12 cellular contexts compared by ENCODE assay signal in genomic region chr3:113534365-113534764, GRCh38. TPM values are rescaled to one million over a fixed set of nuclear protein-coding genes. Genes with fewer than 3 reads are reported as not detected.
A peak's percentile ranks its signal among the peaks of the same experiment; 100 is the strongest.
DNase-seq lines count a peak whose midpoint lies in the region; ATAC-seq and TF ChIP-seq lines count a peak whose summit lies in the region.
"Had no signal": no experiment of that assay in that cellular context is flagged by ENCODE, and none has a peak within 500 bp of the region (broad histone marks: within the 10 kb centered on the region; RNA-seq: fewer than 3 reads in every experiment).

No MANE protein-coding gene starts in this region.

- DNase-seq in DMS 273 (lab: John Stamatoyannopoulos, UW; ENCODE audit: unreplicated experiment) (peak; percentile 47), DMS 273 treated with DMSO at 0.1 percent for 48 hours (lab: John Stamatoyannopoulos, UW) (no peak), GM23338 (ENCODE audit: low spot score) (no peak)
- DNase-seq in activated T-helper 2 cell treated with anti-CD3 and anti-CD28 coated beads, Interferon-gamma antibody, Interleukin-2, Interleukin-4, amounts not matched to agents 10 μg/mL and 5 μg/mL and 100 μg/mL, durations not matched to agents 14 hours and 24 hours and 36 hours (ENCODE audit: low spot score), result no peak
- DNase-seq: kidney glomerular epithelial cell, NCI-H1694 had no signal

- no peaks in the 10 kb centered on the region for H3K9me2 ChIP-seq in GM23338 (ENCODE audit: insufficient read depth)

- H3K36me3 Mint-ChIP-seq in GM23338 (ENCODE audit: low read depth), result no peaks in the 10 kb centered on the region
- peaks cover 19% of the 10 kb centered on the region for H3K36me3 Mint-ChIP-seq in activated T-helper 2 cell treated with anti-CD3 and anti-CD28 coated beads, Interferon-gamma antibody, Interleukin-2, Interleukin-4, amounts not matched to agents 10 μg/mL and 5 μg/mL and 100 μg/mL, durations not matched to agents 14 hours and 24 hours and 36 hours (ENCODE audit: low read depth)

- no peak overlapping the region for H3K27ac Mint-ChIP-seq in GM23338
- no peak overlapping the region for H3K27ac Mint-ChIP-seq in activated T-helper 2 cell treated with anti-CD3 and anti-CD28 coated beads, Interferon-gamma antibody, Interleukin-2, Interleukin-4, amounts not matched to agents 10 μg/mL and 5 μg/mL and 100 μg/mL, durations not matched to agents 14 hours and 24 hours and 36 hours

- H3K4me3 ChIP-seq in GM23338 (no peak overlapping the region), mucosa of rectum (ENCODE audit: low read length in 2 of 2) (peak overlapping the region; percentile 64 to 95)

- H3K27ac ChIP-seq in GM23338 (ENCODE audit: low read depth) (no peak overlapping the region), mucosa of rectum (ENCODE audit: low read depth in 2 of 2, low read length in 2 of 2) (peak overlapping the region in 1 of 2 donors; percentile 86)
- H3K27ac ChIP-seq: 22Rv1, HL-60 had no signal

- H4K20me1 ChIP-seq in GM23338 (replicated peaks; ENCODE audit: insufficient read depth), result no peaks in the 10 kb centered on the region

- H2AFZ ChIP-seq in GM23338, result no peak overlapping the region

- H3K9me3 ChIP-seq in mucosa of rectum (ENCODE audit: control insufficient read depth in 2 of 2, low read length in 2 of 2), result no peaks in the 10 kb centered on the region

- peaks cover 65% of the 10 kb centered on the region for H3K27me3 ChIP-seq in GM23338 (ENCODE audit: insufficient read depth)
- no peaks in the 10 kb centered on the region for H3K27me3 ChIP-seq in mucosa of rectum (ENCODE audit: control insufficient read depth in 2 of 2, insufficient read depth in 2 of 2, low read length in 2 of 2)

- H3K27me3 Mint-ChIP-seq in GM23338 (ENCODE audit: insufficient read depth, low read depth, poor library complexity), result peaks cover 46% of the 10 kb centered on the region
- peaks cover 7% of the 10 kb centered on the region for H3K27me3 Mint-ChIP-seq in activated T-helper 2 cell treated with anti-CD3 and anti-CD28 coated beads, Interferon-gamma antibody, Interleukin-2, Interleukin-4, amounts not matched to agents 10 μg/mL and 5 μg/mL and 100 μg/mL, durations not matched to agents 14 hours and 24 hours and 36 hours (ENCODE audit: low read depth)

- H3K4me1 ChIP-seq in GM23338 (ENCODE audit: insufficient read depth) (peaks cover 7% of the 10 kb centered on the region; the same call in 1 of the 2 replicates), mucosa of rectum (ENCODE audit: control insufficient read depth in 2 of 2, insufficient read depth in 2 of 2, low read length in 2 of 2) (peaks cover 30 to 36% of the 10 kb centered on the region in 2 donors)

- no peaks in the 10 kb centered on the region for H3K79me2 ChIP-seq in GM23338 (replicated peaks; ENCODE audit: insufficient read depth)

- intact Hi-C loops in activated T-helper 2 cell treated with anti-CD3 and anti-CD28 coated beads, Interferon-gamma antibody, Interleukin-2, Interleukin-4, amounts not matched to agents 10 μg/mL and 5 μg/mL and 100 μg/mL, durations not matched to agents 14 hours and 24 hours and 36 hours (cut with micrococcal nuclease), result loop anchor here (1.0 to 5.0 kb wide), 4 partner anchors 37 to 163 kb away; partner anchors contain the start of gene USF3

- no peak for TF ChIP-seq CTCF in GM23338 (conservative IDR thresholded peaks at IDR 0.05; ENCODE audit: low read depth in 2 of 2)

- ATAC-seq in GM23338 (no peak), HG03460 (IDR thresholded peaks at IDR 0.05; ENCODE audit: unreplicated experiment) (no peak), HG03442 (IDR thresholded peaks at IDR 0.05; ENCODE audit: unreplicated experiment) (no peak), HG02759 (IDR thresholded peaks at IDR 0.05; ENCODE audit: unreplicated experiment) (no peak)

- H3K4me3 Mint-ChIP-seq in GM23338, result no peak overlapping the region
- peak overlapping the region; percentile 91 for H3K4me3 Mint-ChIP-seq in activated T-helper 2 cell treated with anti-CD3 and anti-CD28 coated beads, Interferon-gamma antibody, Interleukin-2, Interleukin-4, amounts not matched to agents 10 μg/mL and 5 μg/mL and 100 μg/mL, durations not matched to agents 14 hours and 24 hours and 36 hours (ENCODE audit: low read depth)

- H3K4me2 ChIP-seq in GM23338, result 0 out of 2 replicates have a peak overlapping the region, but pooled peaks have one; percentile 91

- H3K9ac ChIP-seq in mucosa of rectum (ENCODE audit: low read depth in 1 of 2, low read length in 2 of 2), result peak overlapping the region; percentile 87 to 94

- no peaks in the 10 kb centered on the region for H3F3A ChIP-seq in GM23338 (replicated peaks; ENCODE audit: low read depth)

- no peaks in the 10 kb centered on the region; the same call in 1 of the 3 replicates for H3K9me3 Mint-ChIP-seq in GM23338
- H3K9me3 Mint-ChIP-seq in activated T-helper 2 cell treated with anti-CD3 and anti-CD28 coated beads, Interferon-gamma antibody, Interleukin-2, Interleukin-4, amounts not matched to agents 10 μg/mL and 5 μg/mL and 100 μg/mL, durations not matched to agents 14 hours and 24 hours and 36 hours, result no peaks in the 10 kb centered on the region

- H3K36me3 ChIP-seq in GM23338 (ENCODE audit: insufficient read depth), result no peaks in the 10 kb centered on the region
- H3K36me3 ChIP-seq in mucosa of rectum (ENCODE audit: control insufficient read depth in 2 of 2, insufficient read depth in 2 of 2, low read length in 2 of 2), result no peaks in the 10 kb centered on the region

- H3K4me1 Mint-ChIP-seq in GM23338, result peaks cover 10% of the 10 kb centered on the region; the same call in 1 of the 3 replicates
- peaks cover 54% of the 10 kb centered on the region for H3K4me1 Mint-ChIP-seq in activated T-helper 2 cell treated with anti-CD3 and anti-CD28 coated beads, Interferon-gamma antibody, Interleukin-2, Interleukin-4, amounts not matched to agents 10 μg/mL and 5 μg/mL and 100 μg/mL, durations not matched to agents 14 hours and 24 hours and 36 hours (ENCODE audit: low read depth)

TF ChIP-seq in GM23338, 12 proteins besides CTCF, POLR2A, EP300 and RAD21:
- TF ChIP-seq ETS1 (IDR thresholded peaks at IDR 0.05), result no peak
- TF ChIP-seq EZH2 (IDR thresholded peaks at IDR 0.05; ENCODE audit: low read depth, unreplicated experiment), result no peak
- TF ChIP-seq NANOG (IDR thresholded peaks at IDR 0.05; ENCODE audit: borderline replicate concordance), result no peak
- no peak for TF ChIP-seq STAT1 (IDR thresholded peaks at IDR 0.05; ENCODE audit: unreplicated experiment)
- no peak for TF ChIP-seq EZH2phosphoT487 (IDR thresholded peaks at IDR 0.05; ENCODE audit: unreplicated experiment)
- no peak for TF ChIP-seq ZNF331 (CRISPR knock-in tag; IDR thresholded peaks at IDR 0.05; ENCODE audit: low read depth)

RNA-seq across cellular contexts. Expression of gene SIDT1, which starts 2.0 kb away (rescaled TPM):
- total RNA-seq in GM23338 (2014; rRNA removed; shearing (Covaris generic)), result 0.10 TPM in 1 of 2 replicates, not detected in the other
- not detected in 2 replicates for polyA plus RNA-seq in GM23338 (2016; fragmentation: Nextera tagmentation; extraction: Ambion mirVana)
- 10.2 and 11.7 TPM in 2 replicates for total RNA-seq in activated T-helper 2 cell treated with anti-CD3 and anti-CD28 coated beads, Interferon-gamma antibody, Interleukin-2, Interleukin-4, amounts not matched to agents 10 μg/mL and 5 μg/mL and 100 μg/mL, durations not matched to agents 14 hours and 24 hours and 36 hours

RNA-seq across cellular contexts. Expression of gene SPICE1, which starts 19.4 kb away (rescaled TPM):
- 19.0 and 22.5 TPM in 2 replicates for total RNA-seq in GM23338 (2014; rRNA removed; shearing (Covaris generic))
- polyA plus RNA-seq in GM23338 (2016; fragmentation: Nextera tagmentation; extraction: Ambion mirVana), result 6.1 and 8.5 TPM in 2 replicates
- total RNA-seq in activated T-helper 2 cell treated with anti-CD3 and anti-CD28 coated beads, Interferon-gamma antibody, Interleukin-2, Interleukin-4, amounts not matched to agents 10 μg/mL and 5 μg/mL and 100 μg/mL, durations not matched to agents 14 hours and 24 hours and 36 hours, result 20.5 and 23.7 TPM in 2 replicates

Comparison
In these comparisons a context has a peak if more than half of its experiments do, and no peak if none do; other contexts are left out.
1. RNA of gene SIDT1, which starts 2.0 kb away (total RNA-seq): 10.2 to 11.7 TPM in activated T-helper 2 cell treated with anti-CD3 and anti-CD28 coated beads, Interferon-gamma antibody, Interleukin-2, Interleukin-4, amounts not matched to agents 10 μg/mL and 5 μg/mL and 100 μg/mL, durations not matched to agents 14 hours and 24 hours and 36 hours; 0.10 TPM in GM23338; every median in the first group is over 10 times any median in the second.